In genomic region chrX:66015152-66015827, GRCh38 we compare ENCODE assay signal across 10 cellular contexts. TPM values are rescaled to one million over a fixed set of nuclear protein-coding genes. Genes with fewer than 3 reads are reported as not detected.
A peak's percentile ranks its signal among the peaks of the same experiment; 100 is the strongest.
DNase-seq lines count a peak whose midpoint lies in the region; ATAC-seq, FAIRE-seq and TF ChIP-seq lines count a peak whose summit lies in the region.
"Had no signal": no experiment of that assay in that cellular context is flagged by ENCODE, and none has a peak within 500 bp of the region (broad histone marks: within the 10 kb centered on the region; RNA-seq: fewer than 3 reads in every experiment).

No MANE protein-coding gene starts in this region.

- SMC1A ChIA-PET in GM12878 (lab: Charles Lee; ENCODE audit: uncharacterized antibody, unreplicated experiment), result interaction anchor here (1.1 to 10.6 kb wide), 7 partner anchors 11 to 434 kb away, joined by 3 to 85 read pairs (median 4); partner anchors contain the start of gene VSIG4

- POLR2A ChIA-PET in activated CD4-positive, alpha-beta T cell treated with anti-CD3 and anti-CD28 coated beads, Interleukin-2, amount 10 ng/mL, durations not matched to agents 7 days and 5 days (lab: Charles Lee), result interaction anchor here (0.5 kb wide), 1 partner anchor 316 kb away, joined by 4 read pairs; no protein-coding TSS in a partner anchor
- POLR2A ChIA-PET in GM12878 (lab: Charles Lee), result interaction anchor here (0.8 to 2.4 kb wide), 3 partner anchors 16 to 293 kb away, joined by 4 to 10 read pairs (median 4); no protein-coding TSS in a partner anchor
- POLR2A ChIA-PET in SK-N-SH (lab: Yijun Ruan, JAX), result no interaction called here

- TF ChIP-seq RAD21 in GM12878 (IDR thresholded peaks at IDR 0.05; ENCODE audit: insufficient read depth, low read depth, low read length), result no peak
- TF ChIP-seq RAD21 in SK-N-SH (IDR thresholded peaks at IDR 0.05; ENCODE audit: low read length), result no peak

- no peaks in the 10 kb centered on the region for H3K27me3 Mint-ChIP-seq in activated CD4-positive, alpha-beta T cell treated with anti-CD3 and anti-CD28 coated beads, Interleukin-2, amount 10 ng/mL, durations not matched to agents 7 days and 5 days

- peak overlapping the region; percentile 66 for H3K4me3 Mint-ChIP-seq in activated CD4-positive, alpha-beta T cell treated with anti-CD3 and anti-CD28 coated beads, Interleukin-2, amount 10 ng/mL, durations not matched to agents 7 days and 5 days

- ATAC-seq in HG03378 (IDR thresholded peaks at IDR 0.05; ENCODE audit: unreplicated experiment), result peak; percentile 49
- ATAC-seq in GM12878, result peak; percentile 40
- no peak for ATAC-seq in HG03460 (IDR thresholded peaks at IDR 0.05; ENCODE audit: unreplicated experiment)
- ATAC-seq: A549 had no signal

- TF ChIP-seq EP300 in GM12878 (IDR thresholded peaks at IDR 0.05; ENCODE audit: borderline replicate concordance in 1 of 2, control insufficient read depth in 1 of 2, low read depth in 2 of 2, low read length in 2 of 2) (no peak), SK-N-SH (IDR thresholded peaks at IDR 0.05; ENCODE audit: borderline replicate concordance in 1 of 2, low read depth in 1 of 2, low read length in 1 of 2) (no peak)

- H3K4me2 ChIP-seq in GM12878 (ENCODE audit: control insufficient read depth, insufficient read depth) (peak overlapping the region; percentile 69), SK-N-SH (no peak overlapping the region)
- H3K4me2 ChIP-seq: A549 had no signal

- H3K9me3 ChIP-seq in GM12878 (replicated peaks; ENCODE audit: control insufficient read depth, insufficient read depth, low read length) (no peaks in the 10 kb centered on the region), subcutaneous abdominal adipose tissue (ENCODE audit: control insufficient read depth in 5 of 5, low read length in 5 of 5) (no peaks in the 10 kb centered on the region), SK-N-SH (no peaks in the 10 kb centered on the region)
- H3K9me3 ChIP-seq: A549 had no signal

- peaks cover 91% of the 10 kb centered on the region for H3K4me1 Mint-ChIP-seq in activated CD4-positive, alpha-beta T cell treated with anti-CD3 and anti-CD28 coated beads, Interleukin-2, amount 10 ng/mL, durations not matched to agents 7 days and 5 days

- no peaks in the 10 kb centered on the region for H3K9me2 ChIP-seq in SK-N-SH

- CTCF ChIA-PET in activated CD4-positive, alpha-beta T cell treated with anti-CD3 and anti-CD28 coated beads, Interleukin-2, amount 10 ng/mL, durations not matched to agents 7 days and 5 days (lab: Charles Lee), result interaction anchor here (1.0 to 1.5 kb wide), 2 partner anchors 9 to 19 kb away, joined by 5 read pairs; no protein-coding TSS in a partner anchor
- CTCF ChIA-PET in GM12878 (lab: Yijun Ruan, JAX), result interaction anchor here (0.6 to 5.5 kb wide), 2 partner anchors 94 to 184 kb away, joined by 3 to 24 read pairs; no protein-coding TSS in a partner anchor
- CTCF ChIA-PET in SK-N-SH (lab: Yijun Ruan, JAX), result no interaction called here

- H3K36me3 ChIP-seq in GM12878 (ENCODE audit: control insufficient read depth in 2 of 2, insufficient read depth in 2 of 2, low read length in 1 of 2) (no peaks in the 10 kb centered on the region), subcutaneous abdominal adipose tissue (ENCODE audit: control insufficient read depth in 5 of 5, insufficient read depth in 5 of 5, low read length in 5 of 5) (no peaks in the 10 kb centered on the region), SK-N-SH (replicated peaks in 1 of 2; ENCODE audit: control insufficient read depth in 1 of 2, insufficient read depth in 2 of 2, low read length in 1 of 2) (no peaks in the 10 kb centered on the region)

- H4K20me1 ChIP-seq in GM12878 (ENCODE audit: control insufficient read depth, insufficient read depth), result no peaks in the 10 kb centered on the region
- no peaks in the 10 kb centered on the region for H4K20me1 ChIP-seq in SK-N-SH (ENCODE audit: insufficient read depth)

- no peaks in the 10 kb centered on the region for H3F3A ChIP-seq in SK-N-SH (replicated peaks; ENCODE audit: insufficient read depth)

- peak; percentile 35 for DNase-seq in activated CD4-positive, alpha-beta T cell treated with anti-CD3 and anti-CD28 coated beads, Interleukin-2, amount 10 ng/mL, durations not matched to agents 7 days and 5 days
- no peak for DNase-seq in activated CD4-positive, alpha-beta T cell treated with anti-CD3 and anti-CD28 coated beads, Interleukin-2, amount 50 U/mL, for 4 hours
- DNase-seq in GM12878 (ENCODE audit: low read depth, low spot score) (peak; percentile 68), occipital lobe (lab: John Stamatoyannopoulos, UW) (no peak), SK-N-SH (no peak)

- peaks cover 24% of the 10 kb centered on the region for H3K36me3 Mint-ChIP-seq in activated CD4-positive, alpha-beta T cell treated with anti-CD3 and anti-CD28 coated beads, Interleukin-2, amount 10 ng/mL, durations not matched to agents 7 days and 5 days (ENCODE audit: low read depth)

- H3K9me3 Mint-ChIP-seq in activated CD4-positive, alpha-beta T cell treated with anti-CD3 and anti-CD28 coated beads, Interleukin-2, amount 10 ng/mL, durations not matched to agents 7 days and 5 days, result peaks cover 14% of the 10 kb centered on the region

- in situ Hi-C loops in GM12878 (cut with MboI), result loop anchor here (25.0 kb wide), 1 partner anchor 1803 kb away; the partner anchor contains the start of gene AMER1

- H3K27ac Mint-ChIP-seq in activated CD4-positive, alpha-beta T cell treated with anti-CD3 and anti-CD28 coated beads, Interleukin-2, amount 10 ng/mL, durations not matched to agents 7 days and 5 days, result peak overlapping the region; percentile 93

- H3K79me2 ChIP-seq in GM12878 (ENCODE audit: control insufficient read depth, insufficient read depth, low read length) (no peaks in the 10 kb centered on the region), SK-N-SH (ENCODE audit: insufficient read depth) (no peaks in the 10 kb centered on the region)

- H3K4me1 ChIP-seq in GM12878 (ENCODE audit: control insufficient read depth, insufficient read depth, low read length), result peaks cover 66% of the 10 kb centered on the region
- H3K4me1 ChIP-seq in subcutaneous abdominal adipose tissue (ENCODE audit: control insufficient read depth in 5 of 5, insufficient read depth in 5 of 5, low read length in 5 of 5), result peaks cover 2 to 40% (median 16%) of the 10 kb centered on the region in 5 donors
- H3K4me1 ChIP-seq in SK-N-SH (ENCODE audit: control insufficient read depth in 1 of 2, insufficient read depth in 2 of 2, low read depth in 1 of 2, low read length in 1 of 2), result no peaks in the 10 kb centered on the region
- H3K4me1 ChIP-seq: A549 had no signal

- no peaks in the 10 kb centered on the region for H3K27me3 ChIP-seq in GM12878 (replicated peaks in 1 of 2; ENCODE audit: control insufficient read depth in 2 of 2, insufficient read depth in 2 of 2, low read length in 1 of 2)
- H3K27me3 ChIP-seq in subcutaneous abdominal adipose tissue (ENCODE audit: control insufficient read depth in 5 of 5, insufficient read depth in 4 of 5, low read length in 5 of 5), result peaks cover 0 to 7% (median 2%) of the 10 kb centered on the region in 5 donors
- no peaks in the 10 kb centered on the region for H3K27me3 ChIP-seq in SK-N-SH (ENCODE audit: insufficient read depth)

- FAIRE-seq in GM12878 (lab: Jason Lieb, UNC), result no peak
- FAIRE-seq: A549 had no signal

- H2AFZ ChIP-seq in GM12878 (ENCODE audit: control insufficient read depth, low read depth, low read length) (no peak overlapping the region), SK-N-SH (ENCODE audit: low read depth) (no peak overlapping the region)

- TF ChIP-seq POLR2A in GM12878 (IDR thresholded peaks at IDR 0.05; ENCODE audit: low read depth, low read length), result 0 out of 2 replicates have a peak, but pooled peaks have one; percentile 31

- intact Hi-C loops in GM12878 (cut with micrococcal nuclease; ENCODE audit: unreplicated experiment), result loop anchor here (5.0 to 10.0 kb wide), 4 partner anchors 152 to 720 kb away; no protein-coding TSS in a partner anchor

- peak overlapping the region; percentile 11; the same call in 1 of the 2 replicates for H3K4me3 ChIP-seq in GM12878
- H3K4me3 ChIP-seq in subcutaneous abdominal adipose tissue (ENCODE audit: low read depth in 1 of 5, low read length in 5 of 5), result peak overlapping the region in 4 of 5 donors; percentile 7 to 65 (median 38)
- H3K4me3 ChIP-seq in SK-N-SH (ENCODE audit: low read depth in 2 of 2, low read length in 1 of 2), result no peak overlapping the region
- H3K4me3 ChIP-seq: A549, SK-N-MC had no signal

- WGBS in GM12878 (ENCODE audit: insufficient coverage, insufficient replicate concordance, low lambda C conversion rate, missing lambda C conversion rate), result 0% methylated on average over 2 of the region's 2 CpGs
- 0% methylated on average over 2 of the region's 2 CpGs for WGBS in SK-N-SH (ENCODE audit: low lambda C conversion rate)

- H3K27ac ChIP-seq in GM12878 (ENCODE audit: control insufficient read depth, insufficient read depth) (peak overlapping the region; percentile 87), subcutaneous abdominal adipose tissue (ENCODE audit: low read depth, low read length) (no peak overlapping the region), SK-N-SH (ENCODE audit: low read depth in 2 of 2, low read length in 1 of 2) (no peak overlapping the region)
- H3K27ac ChIP-seq: A549, SK-N-MC had no signal

- TF ChIP-seq CTCF in GM12878 (IDR thresholded peaks at IDR 0.05 in 2 of 3, conservative IDR thresholded peaks at IDR 0.05 in 1 of 3; ENCODE audit: control insufficient read depth in 2 of 3, extremely low read depth in 1 of 3, insufficient read depth in 1 of 3, low read depth in 3 of 3, low read length in 3 of 3) (no peak), SK-N-SH (IDR thresholded peaks at IDR 0.05) (no peak)

- H3K9ac ChIP-seq in GM12878 (ENCODE audit: control insufficient read depth, insufficient read depth, low read length) (peak overlapping the region; percentile 42; the same call in 1 of the 2 replicates), subcutaneous abdominal adipose tissue (ENCODE audit: low read length in 5 of 5) (no peak overlapping the region), SK-N-SH (no peak overlapping the region)

- BruUV-seq in GM12878 (replicated peaks; lab: Mats Ljungman, UMichigan), result no TSS peak

- RAD21 ChIA-PET in GM12878 (lab: Charles Lee; ENCODE audit: unreplicated experiment), result interaction anchor here (0.7 to 4.8 kb wide), 7 partner anchors 10 to 31 kb away, joined by 3 to 47 read pairs (median 3); no protein-coding TSS in a partner anchor

RNA-seq across cellular contexts. Expression of gene VSIG4, which starts 24.6 kb away (rescaled TPM):
- not detected for total RNA-seq in activated CD4-positive, alpha-beta T cell treated with anti-CD3 and anti-CD28 coated beads, Interleukin-2, amount 10 ng/mL, durations not matched to agents 7 days and 5 days
- total RNA-seq in GM12878 (2013; cell fraction: nucleolus; rRNA removed), result not detected in 2 replicates
- total RNA-seq in GM12878 (2014; rRNA removed) (not detected in 2 replicates), GM12878 (2014; rRNA removed; fragmentation: Illumina TruSeq; extraction: Trizol) (not detected in 2 replicates), GM12878 (2021) (0.13 and 0.36 TPM in 2 replicates), occipital lobe (22.6 TPM)
- polyA plus RNA-seq in GM12878 (2011; ENCODE audit: low read depth), result not detected
- polyA plus RNA-seq in GM12878 (2011; rRNA removed) (0.05 TPM in 1 of 2 replicates, not detected in the other), GM12878 (2014; fragmentation: Illumina TruSeq; extraction: Trizol) (not detected in 2 replicates), GM12878 (2014; fragmentation: Nextera tagmentation; extraction: Ambion mirVana) (not detected), GM12878 (2014; rRNA removed) (not detected in 2 replicates), GM12878 (2016; fragmentation: Nextera tagmentation; extraction: Ambion mirVana) (not detected), SK-N-SH (2012; rRNA removed) (not detected in 2 replicates)
- polyA plus RNA-seq in GM12878 (2011; cell fraction: cytosol; rRNA removed), result 0.05 and 0.06 TPM in 2 replicates
- polyA plus RNA-seq in GM12878 (2011; cell fraction: nucleus; rRNA removed), result 0.10 TPM in 1 of 2 replicates, not detected in the other
- polyA plus RNA-seq in GM12878 (2012), result not detected in 2 replicates
- 0.15 TPM in 1 of 2 replicates, not detected in the other for polyA minus RNA-seq in GM12878 (2011; rRNA and poly(A)+ RNA removed)
- polyA minus RNA-seq in GM12878 (2011; cell fraction: cytosol; rRNA and poly(A)+ RNA removed), result not detected in 2 replicates
- not detected in 2 replicates for polyA minus RNA-seq in GM12878 (2011; cell fraction: nucleus; rRNA and poly(A)+ RNA removed)
- polyA plus RNA-seq in SK-N-SH (2012; cell fraction: cytosol; rRNA removed), result not detected in 2 replicates
- not detected in 2 replicates for polyA plus RNA-seq in SK-N-SH (2012; cell fraction: nucleus; rRNA removed)
- polyA plus RNA-seq: A549 had no signal

Comparison
In these comparisons a context has a peak if more than half of its experiments do, and no peak if none do; other contexts are left out.
1. DNase-seq: peak in activated CD4-positive, alpha-beta T cell treated with anti-CD3 and anti-CD28 coated beads, Interleukin-2, amount 10 ng/mL, durations not matched to agents 7 days and 5 days (single experiment) and GM12878 (single experiment); none in activated CD4-positive, alpha-beta T cell treated with anti-CD3 and anti-CD28 coated beads, Interleukin-2, amount 50 U/mL, for 4 hours (0 of 2), occipital lobe (single experiment) and SK-N-SH (single experiment).
2. H3K4me3 ChIP-seq: peak in GM12878 (single experiment) and subcutaneous abdominal adipose tissue (4 of 5); none in SK-N-SH (0 of 2).
3. RNA of gene VSIG4, which starts 24.6 kb away (total RNA-seq): 22.6 TPM in occipital lobe (single experiment); not detected in activated CD4-positive, alpha-beta T cell treated with anti-CD3 and anti-CD28 coated beads, Interleukin-2, amount 10 ng/mL, durations not matched to agents 7 days and 5 days and 0.13 to 0.36 TPM in GM12878; every median in the first group is over 10 times any median in the second.